Comparison of ENCODE assay signal across 24 cellular contexts in genomic region chr7:79893991-79894390, GRCh38.
A peak's percentile ranks its signal among the peaks of the same experiment; 100 is the strongest.
DNase-seq lines count a peak whose midpoint lies in the region; ATAC-seq and FAIRE-seq lines count a peak whose summit lies in the region.
"Had no signal": no experiment of that assay in that cellular context is flagged by ENCODE, and none has a peak within 500 bp of the region (broad histone marks: within the 10 kb centered on the region; RNA-seq: fewer than 3 reads in every experiment).

No MANE protein-coding gene starts in this region.

- no peak overlapping the region for H3K4me3 ChIP-seq in ACC112 (ENCODE audit: low read depth, low read length)
- H3K4me3 ChIP-seq: BLaER1, GM12878, PC-9, SJCRH30 had no signal

- H3K36me3 ChIP-seq in ACC112 (ENCODE audit: insufficient read depth, low read length) = no peaks in the 10 kb centered on the region
- H3K36me3 ChIP-seq: BLaER1, SJCRH30 had no signal

- no peak for ATAC-seq in HG03159 (IDR thresholded peaks at IDR 0.05; ENCODE audit: unreplicated experiment)
- no peak for ATAC-seq in GM19397 (IDR thresholded peaks at IDR 0.05; ENCODE audit: unreplicated experiment)
- ATAC-seq: GM12878, Right ventricle myocardium inferior had no signal

- H3K27ac ChIP-seq in ACC112 (ENCODE audit: low read depth, low read length) = peak overlapping the region; percentile 38
- H3K27ac ChIP-seq: BLaER1, PC-9, SJCRH30 had no signal

- H3K27me3 ChIP-seq in ACC112 (ENCODE audit: insufficient read depth, low read length) = no peaks in the 10 kb centered on the region
- H3K27me3 ChIP-seq: BLaER1, SJCRH30 had no signal

- DNase-seq in GM03348 (ENCODE audit: low spot score) (peak; percentile 29), hepatic stellate cell (ENCODE audit: low spot score) (peak; percentile 8), T1000 (lab: John Stamatoyannopoulos, UW) (no peak), Kasumi-1 (lab: John Stamatoyannopoulos, UW) (no peak)
- DNase-seq: 8988T; CD4-positive, CD25-positive, alpha-beta regulatory T cell; DMS153; DND-41; H9; HFFc6; KG1; MM.1S; NCI-H2029; NCI-H526 treated with DMSO at 0.1 percent for 48 hours; PC-9; SJCRH30 had no signal

- peak; percentile 28 for FAIRE-seq in colon (lab: Jason Lieb, UNC)
- FAIRE-seq: G401.6, GM12878 had no signal

- H3K4me1 ChIP-seq in ACC112 (ENCODE audit: control insufficient read depth, insufficient read depth, low read length, unreplicated experiment) = peaks cover 21% of the 10 kb centered on the region
- H3K4me1 ChIP-seq: BLaER1, SJCRH30 had no signal

- no peaks in the 10 kb centered on the region for H3K79me2 ChIP-seq in ACC112 (ENCODE audit: control insufficient read depth, insufficient read depth, low read length, unreplicated experiment)

- peak overlapping the region; percentile 34 for H2AFZ ChIP-seq in ACC112 (ENCODE audit: low read length, unreplicated experiment)
- H2AFZ ChIP-seq: PC-9 had no signal

Comparison
In these comparisons a context has a peak if more than half of its experiments do, and no peak if none do; other contexts are left out.
1. DNase-seq: peak in GM03348 (single experiment) and hepatic stellate cell (single experiment); none in T1000 (single experiment) and Kasumi-1 (0 of 2).